ENCODE assay signal across 23 cellular contexts in genomic region chr1:76864383-76864782, GRCh38. TPM values are rescaled to one million over a fixed set of nuclear protein-coding genes. Genes with fewer than 3 reads are reported as not detected.
A peak's percentile ranks its signal among the peaks of the same experiment; 100 is the strongest.
DNase-seq lines count a peak whose midpoint lies in the region; FAIRE-seq and TF ChIP-seq lines count a peak whose summit lies in the region.
"Had no signal": no experiment of that assay in that cellular context is flagged by ENCODE, and none has a peak within 500 bp of the region (broad histone marks: within the 10 kb centered on the region; RNA-seq: fewer than 3 reads in every experiment).

No MANE protein-coding gene starts in this region.

- TF ChIP-seq POLR2A in H54 (IDR thresholded peaks at IDR 0.05; ENCODE audit: low read depth, low read length) (no peak), esophagus squamous epithelium (IDR thresholded peaks at IDR 0.05) (no peak)

- H3K27ac ChIP-seq in esophagus squamous epithelium (no peak overlapping the region), RWPE1 (no peak overlapping the region)
- H3K27ac ChIP-seq: BLaER1 had no signal

- no peaks in the 10 kb centered on the region for H3K36me3 ChIP-seq in esophagus squamous epithelium
- H3K36me3 ChIP-seq: BLaER1 had no signal

- peaks cover 5 to 22% (median 10%) of the 10 kb centered on the region in 3 donors for H3K4me1 ChIP-seq in esophagus squamous epithelium
- H3K4me1 ChIP-seq: BLaER1 had no signal

- peak; percentile 36 for DNase-seq in AG08396 (ENCODE audit: low spot score)
- DNase-seq in H54 (ENCODE audit: insufficient read length, low spot score), result no peak
- DNase-seq in amniotic epithelial cell (ENCODE audit: low read depth), result peak; percentile 23
- peak; percentile 16 for DNase-seq in kidney tubule cell (ENCODE audit: low spot score)
- DNase-seq in esophagus squamous epithelium (lab: John Stamatoyannopoulos, UW), result no peak
- DNase-seq in stimulated activated CD4-positive, alpha-beta T cell treated with anti-CD3 and anti-CD28 coated beads, Interleukin-2, amount 100 ng/mL, for 24 hours, result no peak
- DNase-seq in NCI-H2107 treated with DMSO at 0.1 percent for 48 hours (lab: John Stamatoyannopoulos, UW; ENCODE audit: unreplicated experiment), result no peak
- no peak for DNase-seq in RWPE1 (ENCODE audit: low spot score)
- DNase-seq: 8988T; Calu3; CD4-positive, alpha-beta memory T cell; GOT3; HFFc6; KG1; MV-4-11; NCI-H1417; NCI-H187 treated with DMSO at 0.1 percent for 48 hours; NCI-H226; NCI-H524; OCI-M1; SHP77 treated with DMSO at 0.1 percent for 48 hours had no signal

- no peak overlapping the region for H3K4me3 ChIP-seq in esophagus squamous epithelium
- H3K4me3 ChIP-seq: BLaER1 had no signal

- CTCF ChIA-PET in RWPE1 (lab: Yijun Ruan, JAX), result no interaction called here

- 51 to 58% methylated on average over 5 of the region's 5 CpGs for WGBS in esophagus squamous epithelium, 2 donors

- peak; percentile 41 for FAIRE-seq in H54 (lab: Jason Lieb, UNC)
- FAIRE-seq: HepG2 had no signal

- TF ChIP-seq CTCF in esophagus squamous epithelium (IDR thresholded peaks at IDR 0.05) (no peak), RWPE1 (conservative IDR thresholded peaks at IDR 0.05; ENCODE audit: low read depth) (no peak)

- H3K27me3 ChIP-seq in esophagus squamous epithelium, result peaks cover 0 to 62% (median 14%) of the 10 kb centered on the region in 4 donors
- H3K27me3 ChIP-seq: BLaER1 had no signal

- no peaks in the 10 kb centered on the region for H3K9me3 ChIP-seq in esophagus squamous epithelium

- intact Hi-C loops in esophagus squamous epithelium (cut with DNase I), result no loop called here

- POLR2A ChIA-PET in RWPE1 (lab: Yijun Ruan, JAX; ENCODE audit: low non-redundant PET), result no interaction called here

RNA-seq across cellular contexts. Expression of gene ST6GALNAC5, which starts 2.9 kb away (rescaled TPM):
- total RNA-seq in esophagus squamous epithelium, result 1 to 10 TPM in 2 of 4 donors, under 1 TPM in 2; 0.27 to 5.7 (median 1.4) TPM
- total RNA-seq: CD4-positive, alpha-beta memory T cell; HepG2 had no signal

Comparison
In these comparisons a context has a peak if more than half of its experiments do, and no peak if none do; other contexts are left out.
1. DNase-seq: peak in AG08396 (single experiment), amniotic epithelial cell (single experiment) and kidney tubule cell (single experiment); none in H54 (single experiment), esophagus squamous epithelium (single experiment), stimulated activated CD4-positive, alpha-beta T cell treated with anti-CD3 and anti-CD28 coated beads, Interleukin-2, amount 100 ng/mL, for 24 hours (0 of 2), NCI-H2107 treated with DMSO at 0.1 percent for 48 hours (single experiment) and RWPE1 (single experiment).